Comparison of ENCODE assay signal across 9 cellular contexts in genomic region chr6:2866183-2866846, GRCh38. TPM values are rescaled to one million over a fixed set of nuclear protein-coding genes. Genes with fewer than 3 reads are reported as not detected.
DNase-seq lines count a peak whose midpoint lies in the region; ATAC-seq and TF ChIP-seq lines count a peak whose summit lies in the region.
"Had no signal": no experiment of that assay in that cellular context is flagged by ENCODE, and none has a peak within 500 bp of the region (broad histone marks: within the 10 kb centered on the region; RNA-seq: fewer than 3 reads in every experiment).

No MANE protein-coding gene starts in this region.

- H3K9ac ChIP-seq in endodermal cell (ENCODE audit: extremely low read depth, low read length, poor library complexity, severe bottlenecking), result no peak overlapping the region

- H3K4me1 Mint-ChIP-seq in endodermal cell, result peaks cover 23% of the 10 kb centered on the region

- 51 to 58% methylated on average over 5 to 6 of the region's 8 CpGs for WGBS in endodermal cell (ENCODE audit: insufficient coverage in 1 of 2, insufficient read length in 1 of 2), 2 experiments

- peaks cover 11% of the 10 kb centered on the region for H3K36me3 Mint-ChIP-seq in endodermal cell (ENCODE audit: low read depth)

- H3K9me3 ChIP-seq in endodermal cell (ENCODE audit: control insufficient read depth, low read length), result peaks cover 24% of the 10 kb centered on the region

- H3K36me3 ChIP-seq in ACC112 (ENCODE audit: insufficient read depth, low read length) (no peaks in the 10 kb centered on the region), endodermal cell (ENCODE audit: control insufficient read depth, insufficient read depth, low read length) (no peaks in the 10 kb centered on the region)

- DNase-seq in endodermal cell (peak; percentile 77), NCI-H1436 (lab: John Stamatoyannopoulos, UW) (no peak), COLO668 (lab: John Stamatoyannopoulos, UW; ENCODE audit: unreplicated experiment) (no peak), NCI-H2029 treated with DMSO at 0.1 percent for 48 hours (lab: John Stamatoyannopoulos, UW) (no peak), islet precursor cell (no peak)
- DNase-seq: nucleus accumbens had no signal

- no peaks in the 10 kb centered on the region for H3K79me2 ChIP-seq in ACC112 (ENCODE audit: control insufficient read depth, insufficient read depth, low read length, unreplicated experiment)

- ATAC-seq in GM19372 (IDR thresholded peaks at IDR 0.05; ENCODE audit: low read depth, unreplicated experiment) (peak; percentile 51), HG03097 (IDR thresholded peaks at IDR 0.05; ENCODE audit: low FRiP score, unreplicated experiment) (peak; percentile 42)

- H3K27ac ChIP-seq in ACC112 (ENCODE audit: low read depth, low read length), result peak overlapping the region; percentile 56; the same call in 1 of the 2 replicates
- H3K27ac ChIP-seq in endodermal cell (ENCODE audit: low read depth, low read length), result no peak overlapping the region

- no peak overlapping the region for H3K4me3 Mint-ChIP-seq in endodermal cell

- H3K27me3 ChIP-seq in ACC112 (ENCODE audit: insufficient read depth, low read length) (no peaks in the 10 kb centered on the region), endodermal cell (ENCODE audit: control insufficient read depth, insufficient read depth, low read length, poor library complexity, severe bottlenecking) (no peaks in the 10 kb centered on the region)

- no peaks in the 10 kb centered on the region for H3K27me3 Mint-ChIP-seq in endodermal cell (ENCODE audit: insufficient read depth)

- H3K4me1 ChIP-seq in ACC112 (ENCODE audit: control insufficient read depth, insufficient read depth, low read length, unreplicated experiment) (peaks cover 14% of the 10 kb centered on the region), endodermal cell (ENCODE audit: control insufficient read depth, insufficient read depth, low read length) (no peaks in the 10 kb centered on the region)

- TF ChIP-seq CTCF in endodermal cell (conservative IDR thresholded peaks at IDR 0.05), result no peak

- H3K4me3 ChIP-seq in ACC112 (ENCODE audit: low read depth, low read length) (peak overlapping the region; percentile 27), endodermal cell (ENCODE audit: low read length) (no peak overlapping the region)

- H3K27ac Mint-ChIP-seq in endodermal cell, result peak overlapping the region; percentile 77

- peaks cover 21% of the 10 kb centered on the region for H3K9me3 Mint-ChIP-seq in endodermal cell

- H2AFZ ChIP-seq in ACC112 (ENCODE audit: low read length, unreplicated experiment), result peak overlapping the region; percentile 28

RNA-seq across cellular contexts. Expression of gene SERPINB1, which starts 24.7 kb away (rescaled TPM):
- total RNA-seq in endodermal cell, result 10 to 100 TPM; 30.6 to 38.5 TPM
- 14.1 TPM for polyA plus RNA-seq in endodermal cell (2013, experiment 1 of 2)
- 18.4 TPM for polyA plus RNA-seq in endodermal cell (2013, experiment 2 of 2)

RNA-seq across cellular contexts. Expression of gene SERPINB9, which starts 36.8 kb away (rescaled TPM):
- total RNA-seq in endodermal cell, result 100 to 1,000 TPM; 192 to 390 TPM
- 39.8 TPM for polyA plus RNA-seq in endodermal cell (2013, experiment 1 of 2)
- polyA plus RNA-seq in endodermal cell (2013, experiment 2 of 2), result 48.5 TPM
